Comparison of ENCODE assay signal across 26 cellular contexts in genomic region chr13:50452028-50452427, GRCh38.
"Had no signal": no experiment of that assay in that cellular context is flagged by ENCODE, and none has a peak within 500 bp of the region (broad histone marks: within the 10 kb centered on the region; RNA-seq: fewer than 3 reads in every experiment).

No MANE protein-coding gene starts in this region.

- H3K27ac ChIP-seq: brain microvascular endothelial cell, coronary artery, foreskin keratinocyte, gastrocnemius medialis had no signal

- H3K9me3 ChIP-seq: gastrocnemius medialis had no signal

- DNase-seq: activated CD4-positive, alpha-beta memory T cell treated with anti-CD3 and anti-CD28 coated beads for 36 hours; activated CD4-positive, alpha-beta T cell treated with anti-CD3 and anti-CD28 coated beads for 36 hours; activated CD4-positive, alpha-beta T cell treated with anti-CD3 and anti-CD28 coated beads, Interleukin-2, amount 10 ng/mL, durations not matched to agents 24 days and 14 days; activated CD4-positive, CD25-positive, alpha-beta regulatory T cell; activated CD4-positive, CD25-positive, alpha-beta regulatory T cell treated with anti-CD3 and anti-CD28 coated beads, Interleukin-2, amount 50 U/mL, for 72 hours; activated CD8-positive, alpha-beta memory T cell treated with anti-CD3 and anti-CD28 coated beads, Interleukin-2, amount 10 ng/mL, durations not matched to agents 7 days and 5 days; activated CD8-positive, alpha-beta memory T cell treated with anti-CD3 and anti-CD28 coated beads, Interleukin-2, amount 50 U/mL, for 4 hours; activated CD8-positive, alpha-beta T cell treated with anti-CD3 and anti-CD28 coated beads, Interleukin-2, amount 10 ng/mL, durations not matched to agents 7 days and 5 days; activated gamma-delta T cell treated with Interleukin-2 at 50 U/mL for 16 hours; activated naive CD4-positive, alpha-beta T cell treated with anti-CD3 and anti-CD28 coated beads, Interleukin-2, amount 50 U/mL, for 16 hours; activated naive CD4-positive, alpha-beta T cell treated with Interleukin-2 at 50 U/mL for 16 hours; activated T-cell treated with anti-CD3 and anti-CD28 coated beads, Interleukin-2, amount 50 U/mL, for 1 hour; activated T-cell treated with anti-CD3 and anti-CD28 coated beads, Interleukin-2, amount 50 U/mL, for 48 hours; amniotic stem cell; anterior cingulate cortex; brain microvascular endothelial cell; dorsolateral prefrontal cortex; effector memory CD4-positive, alpha-beta T cell; foreskin keratinocyte; gastrocnemius medialis; glutamatergic neuron; T-helper 2 cell had no signal

- ATAC-seq: activated CD4-positive, alpha-beta T cell treated with anti-CD3 and anti-CD28 coated beads for 36 hours; activated CD8-positive, alpha-beta memory T cell treated with anti-CD3 and anti-CD28 coated beads, Interleukin-2, amount 10 ng/mL, durations not matched to agents 7 days and 5 days; activated CD8-positive, alpha-beta T cell treated with anti-CD3 and anti-CD28 coated beads, Interleukin-2, amount 10 ng/mL, durations not matched to agents 7 days and 5 days; esophagus mucosa; foreskin keratinocyte; gastrocnemius medialis had no signal

- FAIRE-seq: astrocyte, bronchial epithelial cell had no signal

- H3K36me3 ChIP-seq: brain microvascular endothelial cell, gastrocnemius medialis had no signal

- H3K27me3 ChIP-seq: brain microvascular endothelial cell, foreskin keratinocyte, gastrocnemius medialis had no signal

- H3K4me3 ChIP-seq: coronary artery, dorsolateral prefrontal cortex, gastrocnemius medialis had no signal
